Comparison of ENCODE assay signal across 1 cellular context in the genomic region with DNA sequence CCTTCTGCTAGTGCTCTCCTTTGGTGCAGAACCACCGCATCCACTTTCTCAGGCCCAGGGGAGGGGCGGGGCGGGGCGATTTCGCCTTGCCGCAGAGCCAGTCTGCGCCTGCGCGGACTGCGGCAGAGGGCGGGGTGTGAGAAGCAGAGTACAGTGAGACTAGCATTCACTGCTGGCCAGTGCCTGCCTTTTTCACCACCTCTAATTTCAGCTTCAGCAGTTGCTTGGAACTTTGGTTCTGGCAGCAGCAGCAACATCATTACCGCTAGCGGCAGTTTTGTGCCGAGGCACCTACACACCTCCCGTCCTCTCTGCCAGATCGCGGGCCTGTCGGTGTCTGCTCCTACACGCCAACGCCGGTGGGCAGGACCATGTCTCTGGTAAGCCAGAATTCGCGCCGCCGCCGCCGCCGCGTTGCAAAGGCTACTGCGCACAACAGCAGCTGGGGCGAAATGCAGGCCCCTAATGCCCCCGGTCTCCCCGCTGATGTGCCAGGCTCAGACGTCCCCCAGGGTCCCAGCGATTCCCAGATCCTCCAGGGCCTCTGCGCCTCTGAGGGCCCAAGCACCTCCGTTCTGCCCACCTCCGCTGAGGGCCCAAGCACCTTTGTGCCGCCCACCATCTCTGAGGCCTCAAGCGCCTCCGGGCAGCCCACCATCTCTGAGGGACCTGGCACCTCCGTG.
A peak's percentile ranks its signal among the peaks of the same experiment; 100 is the strongest.
TF ChIP-seq lines count a peak whose summit lies in the region.

A gene with protein sequence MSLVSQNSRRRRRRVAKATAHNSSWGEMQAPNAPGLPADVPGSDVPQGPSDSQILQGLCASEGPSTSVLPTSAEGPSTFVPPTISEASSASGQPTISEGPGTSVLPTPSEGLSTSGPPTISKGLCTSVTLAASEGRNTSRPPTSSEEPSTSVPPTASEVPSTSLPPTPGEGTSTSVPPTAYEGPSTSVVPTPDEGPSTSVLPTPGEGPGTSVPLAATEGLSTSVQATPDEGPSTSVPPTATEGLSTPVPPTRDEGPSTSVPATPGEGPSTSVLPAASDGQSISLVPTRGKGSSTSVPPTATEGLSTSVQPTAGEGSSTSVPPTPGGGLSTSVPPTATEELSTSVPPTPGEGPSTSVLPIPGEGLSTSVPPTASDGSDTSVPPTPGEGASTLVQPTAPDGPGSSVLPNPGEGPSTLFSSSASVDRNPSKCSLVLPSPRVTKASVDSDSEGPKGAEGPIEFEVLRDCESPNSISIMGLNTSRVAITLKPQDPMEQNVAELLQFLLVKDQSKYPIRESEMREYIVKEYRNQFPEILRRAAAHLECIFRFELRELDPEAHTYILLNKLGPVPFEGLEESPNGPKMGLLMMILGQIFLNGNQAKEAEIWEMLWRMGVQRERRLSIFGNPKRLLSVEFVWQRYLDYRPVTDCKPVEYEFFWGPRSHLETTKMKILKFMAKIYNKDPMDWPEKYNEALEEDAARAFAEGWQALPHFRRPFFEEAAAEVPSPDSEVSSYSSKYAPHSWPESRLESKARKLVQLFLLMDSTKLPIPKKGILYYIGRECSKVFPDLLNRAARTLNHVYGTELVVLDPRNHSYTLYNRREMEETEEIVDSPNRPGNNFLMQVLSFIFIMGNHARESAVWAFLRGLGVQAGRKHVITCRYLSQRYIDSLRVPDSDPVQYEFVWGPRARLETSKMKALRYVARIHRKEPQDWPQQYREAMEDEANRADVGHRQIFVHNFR (plus strand): TSS at position 151 of the 683 bp plus-strand sequence. CDS start 221 bp downstream, at position 372.

TF ChIP-seq in HepG2, 621 proteins besides CTCF, POLR2A, EP300 and RAD21 (continued from another document and continues in another):
- TF ChIP-seq MAF1 (CRISPR knock-in tag; IDR thresholded peaks at IDR 0.05; ENCODE audit: borderline replicate concordance) (no peak), TBP (CRISPR knock-in tag; IDR thresholded peaks at IDR 0.05) (no peak), ZNF451 (CRISPR knock-in tag; IDR thresholded peaks at IDR 0.05) (no peak), SAP130 (CRISPR knock-in tag; IDR thresholded peaks at IDR 0.05; ENCODE audit: low read depth) (peak; percentile 29; the same call in 1 of the 2 replicates), RNF2 (conservative IDR thresholded peaks at IDR 0.05; ENCODE audit: low read depth) (no peak), YY1 (IDR thresholded peaks at IDR 0.05; ENCODE audit: insufficient read depth, insufficient replicate concordance, low read depth, low read length) (no peak), HNRNPH1 (optimal IDR thresholded peaks at IDR 0.05; ENCODE audit: low read depth, low read length) (no peak), MYC (CRISPR knock-in tag; IDR thresholded peaks at IDR 0.05; ENCODE audit: borderline replicate concordance) (no peak), DMAP1 (CRISPR knock-in tag; IDR thresholded peaks at IDR 0.05) (no peak), ZBTB7A (CRISPR knock-in tag; IDR thresholded peaks at IDR 0.05) (no peak), ZNF83 (CRISPR knock-in tag; IDR thresholded peaks at IDR 0.05; ENCODE audit: borderline replicate concordance) (no peak), ZNF891 (CRISPR knock-in tag; IDR thresholded peaks at IDR 0.05) (0 out of 2 replicates have a peak, but pooled peaks have one; percentile 15), ZNF614 (CRISPR knock-in tag; IDR thresholded peaks at IDR 0.05; ENCODE audit: borderline replicate concordance) (no peak), ATF1 (CRISPR knock-in tag; IDR thresholded peaks at IDR 0.05) (no peak), ZNF441 (CRISPR knock-in tag; IDR thresholded peaks at IDR 0.05; ENCODE audit: borderline replicate concordance) (0 out of 2 replicates have a peak, but pooled peaks have one; percentile 28), RXRB (CRISPR knock-in tag; IDR thresholded peaks at IDR 0.05; ENCODE audit: borderline replicate concordance) (no peak), ZNF274 (CRISPR knock-in tag; IDR thresholded peaks at IDR 0.05) (no peak), ZNF292 (CRISPR knock-in tag; IDR thresholded peaks at IDR 0.05; ENCODE audit: borderline replicate concordance, low read depth) (peak; percentile 35; the same call in 1 of the 2 replicates), KLF15 (CRISPR knock-in tag; IDR thresholded peaks at IDR 0.05; ENCODE audit: borderline replicate concordance) (no peak), ZNF766 (CRISPR knock-in tag; IDR thresholded peaks at IDR 0.05; ENCODE audit: borderline replicate concordance) (no peak), SRSF9 (IDR thresholded peaks at IDR 0.05; ENCODE audit: borderline replicate concordance, insufficient read depth, low read depth, low read length, poor library complexity, severe bottlenecking) (no peak), ZNF230 (CRISPR knock-in tag; IDR thresholded peaks at IDR 0.05) (no peak), CBX1 (IDR thresholded peaks at IDR 0.05; ENCODE audit: low read depth) (no peak), ZNF343 (CRISPR knock-in tag; IDR thresholded peaks at IDR 0.05) (no peak), GABPB1 (CRISPR knock-in tag; IDR thresholded peaks at IDR 0.05) (no peak; the same call in 1 of the 2 replicates), ZNF558 (CRISPR knock-in tag; IDR thresholded peaks at IDR 0.05; ENCODE audit: borderline replicate concordance) (no peak)
- TF ChIP-seq, protein P1, sequence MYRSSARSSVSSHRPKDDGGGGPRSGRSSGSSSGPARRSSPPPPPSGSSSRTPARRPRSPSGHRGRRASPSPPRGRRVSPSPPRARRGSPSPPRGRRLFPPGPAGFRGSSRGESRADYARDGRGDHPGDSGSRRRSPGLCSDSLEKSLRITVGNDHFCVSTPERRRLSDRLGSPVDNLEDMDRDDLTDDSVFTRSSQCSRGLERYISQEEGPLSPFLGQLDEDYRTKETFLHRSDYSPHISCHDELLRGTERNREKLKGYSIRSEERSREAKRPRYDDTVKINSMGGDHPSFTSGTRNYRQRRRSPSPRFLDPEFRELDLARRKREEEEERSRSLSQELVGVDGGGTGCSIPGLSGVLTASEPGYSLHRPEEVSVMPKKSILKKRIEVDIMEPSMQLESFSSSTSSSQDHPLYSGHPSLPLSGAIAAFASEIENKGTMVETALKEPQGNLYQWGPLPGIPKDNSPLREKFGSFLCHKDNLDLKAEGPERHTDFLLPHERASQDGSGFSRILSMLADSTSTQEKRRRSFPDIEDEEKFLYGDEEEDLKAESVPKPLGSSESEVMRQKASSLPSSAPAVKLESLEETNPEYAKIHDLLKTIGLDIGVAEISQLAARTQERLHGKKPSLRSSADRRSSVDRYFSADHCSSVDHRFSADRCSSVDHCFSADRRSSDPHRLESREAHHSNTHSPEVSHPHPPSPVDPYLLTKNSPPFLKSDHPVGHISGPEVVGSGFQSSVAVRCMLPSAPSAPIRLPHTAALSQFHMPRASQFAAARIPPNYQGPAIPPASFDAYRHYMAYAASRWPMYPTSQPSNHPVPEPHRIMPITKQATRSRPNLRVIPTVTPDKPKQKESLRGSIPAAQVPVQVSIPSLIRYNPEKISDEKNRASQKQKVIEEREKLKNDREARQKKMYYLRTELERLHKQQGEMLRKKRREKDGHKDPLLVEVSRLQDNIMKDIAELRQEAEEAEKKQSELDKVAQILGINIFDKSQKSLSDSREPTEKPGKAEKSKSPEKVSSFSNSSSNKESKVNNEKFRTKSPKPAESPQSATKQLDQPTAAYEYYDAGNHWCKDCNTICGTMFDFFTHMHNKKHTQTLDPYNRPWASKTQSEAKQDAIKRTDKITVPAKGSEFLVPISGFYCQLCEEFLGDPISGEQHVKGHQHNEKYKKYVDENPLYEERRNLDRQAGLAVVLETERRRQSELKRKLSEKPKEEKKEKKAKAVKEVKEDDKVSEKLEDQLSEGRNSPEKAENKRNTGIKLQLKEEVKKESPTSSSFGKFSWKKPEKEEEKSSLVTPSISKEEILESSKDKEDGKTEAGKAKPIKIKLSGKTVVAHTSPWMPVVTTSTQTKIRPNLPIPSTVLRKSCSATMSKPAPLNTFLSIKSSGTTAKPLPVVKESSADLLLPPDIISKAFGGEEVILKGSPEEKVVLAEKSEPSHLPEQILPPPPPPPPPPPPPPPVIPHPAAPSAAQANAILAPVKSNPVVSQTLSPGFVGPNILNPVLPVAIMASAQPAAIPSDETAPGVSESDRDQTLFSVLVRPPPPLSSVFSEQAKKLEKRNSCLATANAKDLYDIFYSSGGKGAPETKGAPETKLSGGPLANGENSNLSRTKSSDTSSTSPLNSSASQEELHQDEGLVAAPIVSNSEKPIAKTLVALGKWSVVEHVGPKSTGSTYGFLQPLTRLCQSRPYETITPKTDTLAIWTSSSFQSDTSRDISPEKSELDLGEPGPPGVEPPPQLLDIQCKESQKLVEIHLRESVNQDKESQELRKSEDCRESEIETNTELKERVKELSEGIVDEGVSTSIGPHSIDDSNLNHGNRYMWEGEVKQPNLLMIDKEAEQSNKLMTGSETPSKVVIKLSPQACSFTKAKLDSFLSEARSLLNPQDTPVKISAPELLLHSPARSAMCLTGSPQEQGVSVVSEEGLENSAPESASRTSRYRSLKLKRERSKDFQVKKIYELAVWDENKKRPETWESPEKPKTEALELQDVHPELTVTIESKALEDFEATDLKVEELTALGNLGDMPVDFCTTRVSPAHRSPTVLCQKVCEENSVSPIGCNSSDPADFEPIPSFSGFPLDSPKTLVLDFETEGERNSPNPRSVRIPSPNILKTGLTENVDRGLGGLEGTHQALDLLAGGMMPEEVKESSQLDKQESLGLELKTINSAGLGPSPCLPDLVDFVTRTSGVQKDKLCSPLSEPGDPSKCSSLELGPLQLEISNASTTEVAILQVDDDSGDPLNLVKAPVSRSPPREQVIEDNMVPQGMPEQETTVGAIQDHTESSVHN (CRISPR knock-in tag; IDR thresholded peaks at IDR 0.05) = no peak
- TF ChIP-seq, protein P2, sequence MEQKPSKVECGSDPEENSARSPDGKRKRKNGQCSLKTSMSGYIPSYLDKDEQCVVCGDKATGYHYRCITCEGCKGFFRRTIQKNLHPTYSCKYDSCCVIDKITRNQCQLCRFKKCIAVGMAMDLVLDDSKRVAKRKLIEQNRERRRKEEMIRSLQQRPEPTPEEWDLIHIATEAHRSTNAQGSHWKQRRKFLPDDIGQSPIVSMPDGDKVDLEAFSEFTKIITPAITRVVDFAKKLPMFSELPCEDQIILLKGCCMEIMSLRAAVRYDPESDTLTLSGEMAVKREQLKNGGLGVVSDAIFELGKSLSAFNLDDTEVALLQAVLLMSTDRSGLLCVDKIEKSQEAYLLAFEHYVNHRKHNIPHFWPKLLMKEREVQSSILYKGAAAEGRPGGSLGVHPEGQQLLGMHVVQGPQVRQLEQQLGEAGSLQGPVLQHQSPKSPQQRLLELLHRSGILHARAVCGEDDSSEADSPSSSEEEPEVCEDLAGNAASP (CRISPR knock-in tag; IDR thresholded peaks at IDR 0.05; ENCODE audit: borderline replicate concordance) = no peak
- TF ChIP-seq, protein P3, sequence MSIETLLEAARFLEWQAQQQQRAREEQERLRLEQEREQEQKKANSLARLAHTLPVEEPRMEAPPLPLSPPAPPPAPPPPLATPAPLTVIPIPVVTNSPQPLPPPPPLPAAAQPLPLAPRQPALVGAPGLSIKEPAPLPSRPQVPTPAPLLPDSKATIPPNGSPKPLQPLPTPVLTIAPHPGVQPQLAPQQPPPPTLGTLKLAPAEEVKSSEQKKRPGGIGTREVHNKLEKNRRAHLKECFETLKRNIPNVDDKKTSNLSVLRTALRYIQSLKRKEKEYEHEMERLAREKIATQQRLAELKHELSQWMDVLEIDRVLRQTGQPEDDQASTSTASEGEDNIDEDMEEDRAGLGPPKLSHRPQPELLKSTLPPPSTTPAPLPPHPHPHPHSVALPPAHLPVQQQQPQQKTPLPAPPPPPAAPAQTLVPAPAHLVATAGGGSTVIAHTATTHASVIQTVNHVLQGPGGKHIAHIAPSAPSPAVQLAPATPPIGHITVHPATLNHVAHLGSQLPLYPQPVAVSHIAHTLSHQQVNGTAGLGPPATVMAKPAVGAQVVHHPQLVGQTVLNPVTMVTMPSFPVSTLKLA (IDR thresholded peaks at IDR 0.05) = no peak
- TF ChIP-seq, protein P4, sequence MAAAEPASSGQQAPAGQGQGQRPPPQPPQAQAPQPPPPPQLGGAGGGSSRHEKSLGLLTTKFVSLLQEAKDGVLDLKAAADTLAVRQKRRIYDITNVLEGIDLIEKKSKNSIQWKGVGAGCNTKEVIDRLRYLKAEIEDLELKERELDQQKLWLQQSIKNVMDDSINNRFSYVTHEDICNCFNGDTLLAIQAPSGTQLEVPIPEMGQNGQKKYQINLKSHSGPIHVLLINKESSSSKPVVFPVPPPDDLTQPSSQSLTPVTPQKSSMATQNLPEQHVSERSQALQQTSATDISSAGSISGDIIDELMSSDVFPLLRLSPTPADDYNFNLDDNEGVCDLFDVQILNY (CRISPR knock-in tag; conservative IDR thresholded peaks at IDR 0.05) = no peak
- TF ChIP-seq, protein P5, sequence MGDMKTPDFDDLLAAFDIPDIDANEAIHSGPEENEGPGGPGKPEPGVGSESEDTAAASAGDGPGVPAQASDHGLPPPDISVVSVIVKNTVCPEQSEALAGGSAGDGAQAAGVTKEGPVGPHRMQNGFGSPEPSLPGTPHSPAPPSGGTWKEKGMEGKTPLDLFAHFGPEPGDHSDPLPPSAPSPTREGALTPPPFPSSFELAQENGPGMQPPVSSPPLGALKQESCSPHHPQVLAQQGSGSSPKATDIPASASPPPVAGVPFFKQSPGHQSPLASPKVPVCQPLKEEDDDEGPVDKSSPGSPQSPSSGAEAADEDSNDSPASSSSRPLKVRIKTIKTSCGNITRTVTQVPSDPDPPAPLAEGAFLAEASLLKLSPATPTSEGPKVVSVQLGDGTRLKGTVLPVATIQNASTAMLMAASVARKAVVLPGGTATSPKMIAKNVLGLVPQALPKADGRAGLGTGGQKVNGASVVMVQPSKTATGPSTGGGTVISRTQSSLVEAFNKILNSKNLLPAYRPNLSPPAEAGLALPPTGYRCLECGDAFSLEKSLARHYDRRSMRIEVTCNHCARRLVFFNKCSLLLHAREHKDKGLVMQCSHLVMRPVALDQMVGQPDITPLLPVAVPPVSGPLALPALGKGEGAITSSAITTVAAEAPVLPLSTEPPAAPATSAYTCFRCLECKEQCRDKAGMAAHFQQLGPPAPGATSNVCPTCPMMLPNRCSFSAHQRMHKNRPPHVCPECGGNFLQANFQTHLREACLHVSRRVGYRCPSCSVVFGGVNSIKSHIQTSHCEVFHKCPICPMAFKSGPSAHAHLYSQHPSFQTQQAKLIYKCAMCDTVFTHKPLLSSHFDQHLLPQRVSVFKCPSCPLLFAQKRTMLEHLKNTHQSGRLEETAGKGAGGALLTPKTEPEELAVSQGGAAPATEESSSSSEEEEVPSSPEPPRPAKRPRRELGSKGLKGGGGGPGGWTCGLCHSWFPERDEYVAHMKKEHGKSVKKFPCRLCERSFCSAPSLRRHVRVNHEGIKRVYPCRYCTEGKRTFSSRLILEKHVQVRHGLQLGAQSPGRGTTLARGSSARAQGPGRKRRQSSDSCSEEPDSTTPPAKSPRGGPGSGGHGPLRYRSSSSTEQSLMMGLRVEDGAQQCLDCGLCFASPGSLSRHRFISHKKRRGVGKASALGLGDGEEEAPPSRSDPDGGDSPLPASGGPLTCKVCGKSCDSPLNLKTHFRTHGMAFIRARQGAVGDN (CRISPR knock-in tag; IDR thresholded peaks at IDR 0.05) = peak; percentile 72
